In genomic region chr2:174688079-174688478, GRCh38 we compare ENCODE assay signal across 9 cellular contexts.
DNase-seq lines count a peak whose midpoint lies in the region; ATAC-seq and TF ChIP-seq lines count a peak whose summit lies in the region.
"Had no signal": no experiment of that assay in that cellular context is flagged by ENCODE, and none has a peak within 500 bp of the region (broad histone marks: within the 10 kb centered on the region; RNA-seq: fewer than 3 reads in every experiment).

No MANE protein-coding gene starts in this region.

- intact Hi-C loops in ascending aorta (cut with DNase I), result loop anchor here (2.0 kb wide), 2 partner anchors 109 to 225 kb away; no protein-coding TSS in a partner anchor
- intact Hi-C loops in mucosa of descending colon (cut with DNase I, micrococcal nuclease), result loop anchor here (5.0 kb wide), 2 partner anchors 221 to 226 kb away; no protein-coding TSS in a partner anchor

- H3K79me2 ChIP-seq in KMS-11 (ENCODE audit: insufficient read depth, low read depth), result no peaks in the 10 kb centered on the region

- H3K27me3 Mint-ChIP-seq in WTC11 (ENCODE audit: low read depth), result peaks cover 25% of the 10 kb centered on the region
- no peaks in the 10 kb centered on the region for H3K27me3 Mint-ChIP-seq in activated CD4-positive, alpha-beta memory T cell treated with anti-CD3 and anti-CD28 coated beads, Interleukin-2, amount 10 ng/mL, durations not matched to agents 7 days and 5 days

- H4K20me1 ChIP-seq in KMS-11 (ENCODE audit: insufficient read depth), result no peaks in the 10 kb centered on the region

- peak; percentile 50 for TF ChIP-seq CTCF in GM10266 (IDR thresholded peaks at IDR 0.05; ENCODE audit: control insufficient read depth, insufficient read depth, low read depth, missing control alignments)
- TF ChIP-seq CTCF in KMS-11 (conservative IDR thresholded peaks at IDR 0.05; ENCODE audit: low read depth, low read length), result peak; percentile 64
- peak; percentile 42 to 59 (median 43) for TF ChIP-seq CTCF in ascending aorta (IDR thresholded peaks at IDR 0.05)
- TF ChIP-seq CTCF in mucosa of descending colon (IDR thresholded peaks at IDR 0.05), result peak; percentile 12
- TF ChIP-seq CTCF in WTC11 (IDR thresholded peaks at IDR 0.05), result no peak

- H3K9me3 ChIP-seq in ascending aorta, result no peaks in the 10 kb centered on the region
- H3K9me3 ChIP-seq in mucosa of descending colon, result no peaks in the 10 kb centered on the region

- H3K36me3 ChIP-seq in KMS-11 (ENCODE audit: insufficient read depth) (no peaks in the 10 kb centered on the region), ascending aorta (no peaks in the 10 kb centered on the region), mucosa of descending colon (ENCODE audit: low read depth) (no peaks in the 10 kb centered on the region)

- ATAC-seq in mucosa of descending colon (peak; percentile 27), WTC11 (no peak)

- CTCF ChIA-PET in WTC11 (lab: Charles Lee), result interaction anchor here (0.5 to 3.7 kb wide), 13 partner anchors 9 to 574 kb away, joined by 3 to 26 read pairs (median 4); no protein-coding TSS in a partner anchor
- CTCF ChIA-PET in activated CD4-positive, alpha-beta memory T cell treated with anti-CD3 and anti-CD28 coated beads, Interleukin-2, amount 10 ng/mL, durations not matched to agents 7 days and 5 days (lab: Charles Lee), result interaction anchor here (0.8 to 9.2 kb wide), 24 partner anchors 9 to 227 kb away, joined by 3 to 162 read pairs (median 5); partner anchors contain the start of gene WIPF1

- H2AFZ ChIP-seq in KMS-11 (ENCODE audit: low read depth), result no peak overlapping the region

- H3K27me3 ChIP-seq in KMS-11 (ENCODE audit: insufficient read depth, low read depth) (no peaks in the 10 kb centered on the region; the same call in 1 of the 2 replicates), ascending aorta (no peaks in the 10 kb centered on the region)

- H3K4me3 ChIP-seq in KMS-11 (IDR thresholded peaks at IDR 0.05; ENCODE audit: insufficient read depth, low read depth, low read length) (no peak overlapping the region), ascending aorta (no peak overlapping the region), mucosa of descending colon (no peak overlapping the region)
- H3K4me3 ChIP-seq: skin epidermis had no signal

- no peak overlapping the region for H3K27ac Mint-ChIP-seq in WTC11
- no peak overlapping the region for H3K27ac Mint-ChIP-seq in activated CD4-positive, alpha-beta memory T cell treated with anti-CD3 and anti-CD28 coated beads, Interleukin-2, amount 10 ng/mL, durations not matched to agents 7 days and 5 days

- peaks cover 13% of the 10 kb centered on the region for H3K4me1 ChIP-seq in KMS-11 (ENCODE audit: low read depth, poor library complexity, severe bottlenecking)
- peaks cover 0 to 3% of the 10 kb centered on the region in 2 donors for H3K4me1 ChIP-seq in ascending aorta
- peaks cover 6% of the 10 kb centered on the region for H3K4me1 ChIP-seq in mucosa of descending colon (ENCODE audit: low read depth)

- H3K4me2 ChIP-seq in KMS-11, result no peak overlapping the region

- H3K9ac ChIP-seq in KMS-11, result no peak overlapping the region

- POLR2A ChIA-PET in WTC11 (lab: Charles Lee), result no interaction called here
- POLR2A ChIA-PET in activated CD4-positive, alpha-beta memory T cell treated with anti-CD3 and anti-CD28 coated beads, Interleukin-2, amount 10 ng/mL, durations not matched to agents 7 days and 5 days (lab: Charles Lee), result interaction anchor here (0.6 to 4.0 kb wide), 9 partner anchors 9 to 225 kb away, joined by 3 to 18 read pairs (median 5); partner anchors contain the start of gene WIPF1

- no peak overlapping the region for H3K27ac ChIP-seq in KMS-11
- no peak overlapping the region for H3K27ac ChIP-seq in ascending aorta
- H3K27ac ChIP-seq: skin epidermis had no signal

- DNase-seq in GM10266 (ENCODE audit: extremely low spot score) (peak; percentile 44), ascending aorta (ENCODE audit: low spot score in 2 of 2) (no peak), mucosa of descending colon (no peak), WTC11 (ENCODE audit: low spot score) (no peak), ecto neural progenitor cell (ENCODE audit: low spot score) (no peak), NCI-H2029 (lab: John Stamatoyannopoulos, UW) (no peak)
- DNase-seq in activated CD4-positive, alpha-beta memory T cell treated with anti-CD3 and anti-CD28 coated beads, Interleukin-2, amount 10 ng/mL, durations not matched to agents 7 days and 5 days, result no peak

- peaks cover 12% of the 10 kb centered on the region for H3K4me1 Mint-ChIP-seq in WTC11
- H3K4me1 Mint-ChIP-seq in activated CD4-positive, alpha-beta memory T cell treated with anti-CD3 and anti-CD28 coated beads, Interleukin-2, amount 10 ng/mL, durations not matched to agents 7 days and 5 days, result peaks cover 36% of the 10 kb centered on the region

- no peaks in the 10 kb centered on the region for H3K9me3 Mint-ChIP-seq in WTC11
- H3K9me3 Mint-ChIP-seq in activated CD4-positive, alpha-beta memory T cell treated with anti-CD3 and anti-CD28 coated beads, Interleukin-2, amount 10 ng/mL, durations not matched to agents 7 days and 5 days, result no peaks in the 10 kb centered on the region

- H3K4me3 Mint-ChIP-seq in WTC11, result no peak overlapping the region
- no peak overlapping the region for H3K4me3 Mint-ChIP-seq in activated CD4-positive, alpha-beta memory T cell treated with anti-CD3 and anti-CD28 coated beads, Interleukin-2, amount 10 ng/mL, durations not matched to agents 7 days and 5 days

- H3K36me3 Mint-ChIP-seq in WTC11, result no peaks in the 10 kb centered on the region
- H3K36me3 Mint-ChIP-seq in activated CD4-positive, alpha-beta memory T cell treated with anti-CD3 and anti-CD28 coated beads, Interleukin-2, amount 10 ng/mL, durations not matched to agents 7 days and 5 days (ENCODE audit: low read depth), result no peaks in the 10 kb centered on the region

TF ChIP-seq in WTC11, 78 proteins besides CTCF, POLR2A, EP300 and RAD21 (continues in another document):
- no peak for TF ChIP-seq FOXK1 (CRISPR knock-in tag; IDR thresholded peaks at IDR 0.05)
- TF ChIP-seq USF1 (CRISPR knock-in tag; IDR thresholded peaks at IDR 0.05), result no peak
- no peak for TF ChIP-seq JAZF1 (CRISPR knock-in tag; IDR thresholded peaks at IDR 0.05)
- TF ChIP-seq, protein P1, sequence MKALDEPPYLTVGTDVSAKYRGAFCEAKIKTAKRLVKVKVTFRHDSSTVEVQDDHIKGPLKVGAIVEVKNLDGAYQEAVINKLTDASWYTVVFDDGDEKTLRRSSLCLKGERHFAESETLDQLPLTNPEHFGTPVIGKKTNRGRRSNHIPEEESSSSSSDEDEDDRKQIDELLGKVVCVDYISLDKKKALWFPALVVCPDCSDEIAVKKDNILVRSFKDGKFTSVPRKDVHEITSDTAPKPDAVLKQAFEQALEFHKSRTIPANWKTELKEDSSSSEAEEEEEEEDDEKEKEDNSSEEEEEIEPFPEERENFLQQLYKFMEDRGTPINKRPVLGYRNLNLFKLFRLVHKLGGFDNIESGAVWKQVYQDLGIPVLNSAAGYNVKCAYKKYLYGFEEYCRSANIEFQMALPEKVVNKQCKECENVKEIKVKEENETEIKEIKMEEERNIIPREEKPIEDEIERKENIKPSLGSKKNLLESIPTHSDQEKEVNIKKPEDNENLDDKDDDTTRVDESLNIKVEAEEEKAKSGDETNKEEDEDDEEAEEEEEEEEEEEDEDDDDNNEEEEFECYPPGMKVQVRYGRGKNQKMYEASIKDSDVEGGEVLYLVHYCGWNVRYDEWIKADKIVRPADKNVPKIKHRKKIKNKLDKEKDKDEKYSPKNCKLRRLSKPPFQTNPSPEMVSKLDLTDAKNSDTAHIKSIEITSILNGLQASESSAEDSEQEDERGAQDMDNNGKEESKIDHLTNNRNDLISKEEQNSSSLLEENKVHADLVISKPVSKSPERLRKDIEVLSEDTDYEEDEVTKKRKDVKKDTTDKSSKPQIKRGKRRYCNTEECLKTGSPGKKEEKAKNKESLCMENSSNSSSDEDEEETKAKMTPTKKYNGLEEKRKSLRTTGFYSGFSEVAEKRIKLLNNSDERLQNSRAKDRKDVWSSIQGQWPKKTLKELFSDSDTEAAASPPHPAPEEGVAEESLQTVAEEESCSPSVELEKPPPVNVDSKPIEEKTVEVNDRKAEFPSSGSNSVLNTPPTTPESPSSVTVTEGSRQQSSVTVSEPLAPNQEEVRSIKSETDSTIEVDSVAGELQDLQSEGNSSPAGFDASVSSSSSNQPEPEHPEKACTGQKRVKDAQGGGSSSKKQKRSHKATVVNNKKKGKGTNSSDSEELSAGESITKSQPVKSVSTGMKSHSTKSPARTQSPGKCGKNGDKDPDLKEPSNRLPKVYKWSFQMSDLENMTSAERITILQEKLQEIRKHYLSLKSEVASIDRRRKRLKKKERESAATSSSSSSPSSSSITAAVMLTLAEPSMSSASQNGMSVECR (CRISPR knock-in tag; IDR thresholded peaks at IDR 0.05; ENCODE audit: borderline replicate concordance), result no peak
- TF ChIP-seq ZNF423 (CRISPR knock-in tag; IDR thresholded peaks at IDR 0.05), result no peak
- no peak for TF ChIP-seq NFATC4 (CRISPR knock-in tag; IDR thresholded peaks at IDR 0.05)
- no peak for TF ChIP-seq ZNF121 (CRISPR knock-in tag; IDR thresholded peaks at IDR 0.05)
- no peak for TF ChIP-seq HMGA2 (CRISPR knock-in tag; IDR thresholded peaks at IDR 0.05)
- no peak for TF ChIP-seq SMAD4 (CRISPR knock-in tag; IDR thresholded peaks at IDR 0.05)
- no peak for TF ChIP-seq NR2C2 (CRISPR knock-in tag; IDR thresholded peaks at IDR 0.05)
- TF ChIP-seq, protein P2, sequence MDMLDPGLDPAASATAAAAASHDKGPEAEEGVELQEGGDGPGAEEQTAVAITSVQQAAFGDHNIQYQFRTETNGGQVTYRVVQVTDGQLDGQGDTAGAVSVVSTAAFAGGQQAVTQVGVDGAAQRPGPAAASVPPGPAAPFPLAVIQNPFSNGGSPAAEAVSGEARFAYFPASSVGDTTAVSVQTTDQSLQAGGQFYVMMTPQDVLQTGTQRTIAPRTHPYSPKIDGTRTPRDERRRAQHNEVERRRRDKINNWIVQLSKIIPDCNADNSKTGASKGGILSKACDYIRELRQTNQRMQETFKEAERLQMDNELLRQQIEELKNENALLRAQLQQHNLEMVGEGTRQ (CRISPR knock-in tag; IDR thresholded peaks at IDR 0.05), result no peak
- TF ChIP-seq TEAD4 (CRISPR knock-in tag; IDR thresholded peaks at IDR 0.05), result no peak
- TF ChIP-seq, protein P3, sequence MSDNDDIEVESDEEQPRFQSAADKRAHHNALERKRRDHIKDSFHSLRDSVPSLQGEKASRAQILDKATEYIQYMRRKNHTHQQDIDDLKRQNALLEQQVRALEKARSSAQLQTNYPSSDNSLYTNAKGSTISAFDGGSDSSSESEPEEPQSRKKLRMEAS (CRISPR knock-in tag; IDR thresholded peaks at IDR 0.05), result no peak
- TF ChIP-seq TEAD1 (CRISPR knock-in tag; IDR thresholded peaks at IDR 0.05), result no peak
- TF ChIP-seq MYBL2 (CRISPR knock-in tag; IDR thresholded peaks at IDR 0.05), result no peak
